ENCODE assay signal across 8 cellular contexts in the genomic region with DNA sequence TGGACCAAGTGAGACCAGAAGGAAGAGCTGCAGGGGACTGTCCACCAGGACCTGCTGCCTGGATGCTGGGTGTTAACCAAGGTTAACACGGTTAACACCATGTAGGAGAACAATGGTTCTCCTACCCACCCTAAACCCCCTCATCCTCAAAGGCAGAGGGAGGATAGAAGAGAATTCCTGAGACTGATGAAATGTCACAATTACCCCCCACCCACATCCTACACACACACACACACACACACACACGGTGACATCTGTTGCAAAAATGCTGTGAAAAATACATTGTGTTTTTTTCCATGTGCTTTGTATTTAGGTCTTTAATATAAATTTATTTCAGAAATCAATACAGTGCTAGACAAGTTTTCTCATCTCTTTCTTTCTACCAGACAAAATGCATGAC.
"Had no signal": no experiment of that assay in that cellular context is flagged by ENCODE, and none has a peak within 500 bp of the region (broad histone marks: within the 10 kb centered on the region; RNA-seq: fewer than 3 reads in every experiment).

No MANE protein-coding gene starts in this region.

- H3K4me1 Mint-ChIP-seq: GM23338 had no signal

- ATAC-seq: GM23338, HepG2 had no signal

- H3K4me3 Mint-ChIP-seq: GM23338, H9, HFFc6, IgD-negative memory B cell had no signal

- H3K4me2 ChIP-seq: GM23338 had no signal

- H3K27me3 Mint-ChIP-seq: IgD-negative memory B cell had no signal

- DNase-seq: H9, HCEC 1CT, HFFc6, KG1 had no signal

- H3K27ac Mint-ChIP-seq: GM23338, H9, HFFc6, IgD-negative memory B cell had no signal

- H2AFZ ChIP-seq: GM23338 had no signal

- H3K9me3 Mint-ChIP-seq: GM23338, HFFc6 had no signal

- H3K4me3 ChIP-seq: GM23338 had no signal

- H3K27ac ChIP-seq: HL-60 had no signal
